1 cellular context compared by ENCODE assay signal in genomic region chr12:42763682-42764081, GRCh38.
TF ChIP-seq lines count a peak whose summit lies in the region.

No MANE protein-coding gene starts in this region.

TF ChIP-seq in neural cell, 6 proteins besides CTCF, POLR2A, EP300 and RAD21 (continued from another document):
- TF ChIP-seq REST (IDR thresholded peaks at IDR 0.05; ENCODE audit: borderline replicate concordance): no peak
- no peak for TF ChIP-seq TAF1 (IDR thresholded peaks at IDR 0.05; ENCODE audit: low read depth)
- TF ChIP-seq POLR2AphosphoS5 (IDR thresholded peaks at IDR 0.05): no peak
